Comparison of ENCODE assay signal across 30 cellular contexts in genomic region chr22:22406445-22406844, GRCh38.
"Had no signal": no experiment of that assay in that cellular context is flagged by ENCODE, and none has a peak within 500 bp of the region (broad histone marks: within the 10 kb centered on the region; RNA-seq: fewer than 3 reads in every experiment).

No MANE protein-coding gene starts in this region.

- H3K4me1 ChIP-seq: breast epithelium, esophagus squamous epithelium, left lung, lower lobe of right lung, right lobe of liver, stomach, suprapubic skin, tibial artery had no signal

- H3K36me3 Mint-ChIP-seq: stimulated activated effector memory CD8-positive, alpha-beta T cell treated with anti-CD3 and anti-CD28 coated beads, Interleukin-12 subunit alpha, Interleukin-12 subunit beta, amount 100 ng/mL, for 72 hours; WTC11 had no signal

- H3K4me3 ChIP-seq: breast epithelium, esophagus squamous epithelium, left lung, lower lobe of right lung, ovary, right lobe of liver, skin epidermis, stomach, suprapubic skin, tibial artery had no signal

- H3K27ac ChIP-seq: breast epithelium, esophagus squamous epithelium, left lung, lower lobe of right lung, neutrophil, ovary, right lobe of liver, skin epidermis, stomach, suprapubic skin, tibial artery had no signal

- H3K27ac Mint-ChIP-seq: activated CD4-positive, alpha-beta memory T cell treated with anti-CD3 and anti-CD28 coated beads, Interleukin-2, amount 10 ng/mL, durations not matched to agents 7 days and 5 days; activated CD4-positive, alpha-beta T cell treated with anti-CD3 and anti-CD28 coated beads, Interleukin-2, amount 10 ng/mL, durations not matched to agents 7 days and 5 days; activated naive CD8-positive, alpha-beta T cell treated with anti-CD3 and anti-CD28 coated beads, Interleukin-2, amount 50 U/mL, for 24 hours; activated T-cell treated with anti-CD3 and anti-CD28 coated beads, Interleukin-2, amount 50 U/mL, for 24 hours; nephron progenitor cell; stimulated activated effector memory CD8-positive, alpha-beta T cell treated with anti-CD3 and anti-CD28 coated beads, Interleukin-12 subunit alpha, Interleukin-12 subunit beta, amount 100 ng/mL, for 72 hours; WTC11 had no signal

- H3K4me1 Mint-ChIP-seq: activated CD4-positive, alpha-beta memory T cell treated with anti-CD3 and anti-CD28 coated beads, Interleukin-2, amount 10 ng/mL, durations not matched to agents 7 days and 5 days; activated CD4-positive, alpha-beta T cell treated with anti-CD3 and anti-CD28 coated beads, Interleukin-2, amount 10 ng/mL, durations not matched to agents 7 days and 5 days; central memory CD8-positive, alpha-beta T cell; nephron progenitor cell; stimulated activated effector memory CD8-positive, alpha-beta T cell treated with anti-CD3 and anti-CD28 coated beads, Interleukin-12 subunit alpha, Interleukin-12 subunit beta, amount 100 ng/mL, for 72 hours; WTC11 had no signal

- H3K9me3 ChIP-seq: breast epithelium, esophagus squamous epithelium, left lung, lower lobe of right lung, neutrophil, ovary, right lobe of liver, stomach, suprapubic skin, tibial artery had no signal

- DNase-seq: activated CD4-positive, alpha-beta memory T cell treated with anti-CD3 and anti-CD28 coated beads, Interleukin-2, amount 10 ng/mL, durations not matched to agents 7 days and 5 days; activated CD4-positive, alpha-beta T cell treated with anti-CD3 and anti-CD28 coated beads for 1 hour; activated CD4-positive, alpha-beta T cell treated with anti-CD3 and anti-CD28 coated beads, Interleukin-2, amount 10 ng/mL, durations not matched to agents 7 days and 5 days; activated CD8-positive, alpha-beta memory T cell treated with anti-CD3 and anti-CD28 coated beads, Interleukin-2, amount 50 U/mL, for 48 hours; activated gamma-delta T cell; activated naive CD4-positive, alpha-beta T cell treated with anti-CD3 and anti-CD28 coated beads, Interleukin-2, amount 50 U/mL, for 16 hours; activated naive CD8-positive, alpha-beta T cell treated with anti-CD3 and anti-CD28 coated beads, Interleukin-2, amount 50 U/mL, for 24 hours; activated T-cell treated with anti-CD3 and anti-CD28 coated beads, Interleukin-2, amount 50 U/mL, for 24 hours; amygdala; dermis blood vessel endothelial cell; effector CD4-positive, alpha-beta T cell; esophagus squamous epithelium; foreskin melanocyte; left lung; lower lobe of right lung; mesendoderm; nephron progenitor cell; ovary; right lobe of liver; stimulated activated CD4-positive, alpha-beta T cell treated with anti-CD3 and anti-CD28 coated beads, Interleukin-4, amount 100 ng/mL, for 24 hours; stomach; T-helper 2 cell; tibial artery had no signal

- ATAC-seq: activated naive CD8-positive, alpha-beta T cell treated with anti-CD3 and anti-CD28 coated beads, Interleukin-2, amount 50 U/mL, for 24 hours; left lung; lower lobe of right lung; right lobe of liver; stimulated activated effector memory CD8-positive, alpha-beta T cell treated with anti-CD3 and anti-CD28 coated beads, Interleukin-12 subunit alpha, Interleukin-12 subunit beta, amount 100 ng/mL, for 72 hours; WTC11 had no signal

- H3K36me3 ChIP-seq: breast epithelium, esophagus squamous epithelium, left lung, lower lobe of right lung, neutrophil, ovary, right lobe of liver, stomach, suprapubic skin, tibial artery had no signal

- H3K27me3 ChIP-seq: breast epithelium, neutrophil, ovary, right lobe of liver had no signal

- H3K4me3 Mint-ChIP-seq: activated CD4-positive, alpha-beta memory T cell treated with anti-CD3 and anti-CD28 coated beads, Interleukin-2, amount 10 ng/mL, durations not matched to agents 7 days and 5 days; activated CD4-positive, alpha-beta T cell treated with anti-CD3 and anti-CD28 coated beads, Interleukin-2, amount 10 ng/mL, durations not matched to agents 7 days and 5 days; activated naive CD8-positive, alpha-beta T cell treated with anti-CD3 and anti-CD28 coated beads, Interleukin-2, amount 50 U/mL, for 24 hours; activated T-cell treated with anti-CD3 and anti-CD28 coated beads, Interleukin-2, amount 50 U/mL, for 24 hours; central memory CD8-positive, alpha-beta T cell; nephron progenitor cell; stimulated activated effector memory CD8-positive, alpha-beta T cell treated with anti-CD3 and anti-CD28 coated beads, Interleukin-12 subunit alpha, Interleukin-12 subunit beta, amount 100 ng/mL, for 72 hours; WTC11 had no signal

- H3K9me3 Mint-ChIP-seq: activated CD4-positive, alpha-beta memory T cell treated with anti-CD3 and anti-CD28 coated beads, Interleukin-2, amount 10 ng/mL, durations not matched to agents 7 days and 5 days; activated CD4-positive, alpha-beta T cell treated with anti-CD3 and anti-CD28 coated beads, Interleukin-2, amount 10 ng/mL, durations not matched to agents 7 days and 5 days; activated naive CD8-positive, alpha-beta T cell treated with anti-CD3 and anti-CD28 coated beads, Interleukin-2, amount 50 U/mL, for 24 hours; activated T-cell treated with anti-CD3 and anti-CD28 coated beads, Interleukin-2, amount 50 U/mL, for 24 hours; central memory CD8-positive, alpha-beta T cell; nephron progenitor cell; stimulated activated effector memory CD8-positive, alpha-beta T cell treated with anti-CD3 and anti-CD28 coated beads, Interleukin-12 subunit alpha, Interleukin-12 subunit beta, amount 100 ng/mL, for 72 hours; WTC11 had no signal
